ENCODE assay signal across 8 cellular contexts in genomic region chr20:37871751-37872150, GRCh38. TPM values are rescaled to one million over a fixed set of nuclear protein-coding genes. Genes with fewer than 3 reads are reported as not detected.
"Had no signal": no experiment of that assay in that cellular context is flagged by ENCODE, and none has a peak within 500 bp of the region (broad histone marks: within the 10 kb centered on the region; RNA-seq: fewer than 3 reads in every experiment).

No MANE protein-coding gene starts in this region.

- H3K4me1 Mint-ChIP-seq: IgD-negative memory B cell had no signal

- H3K9me3 ChIP-seq: HAP-1 had no signal

- H3K4me3 Mint-ChIP-seq: GM23338, HFFc6, IgD-negative memory B cell had no signal

- H3K4me3 ChIP-seq: GM23338, HAP-1 had no signal

- H3K4me2 ChIP-seq: GM23338 had no signal

- DNase-seq: HFFc6, KBM-7 had no signal

- H3K9me3 Mint-ChIP-seq: GM23338, HFFc6, IgD-negative memory B cell had no signal

- H3K27ac ChIP-seq: HL-60 had no signal

- H3K27me3 Mint-ChIP-seq: IgD-negative memory B cell had no signal

- ATAC-seq: GM23338, HCT116, HepG2 had no signal

- H2AFZ ChIP-seq: GM23338 had no signal

- H3K27ac Mint-ChIP-seq: GM23338, HFFc6, IgD-negative memory B cell had no signal

RNA-seq across cellular contexts. Expression of gene VSTM2L, which starts 31.2 kb away (rescaled TPM):
- total RNA-seq: HepG2 had no signal
- polyA plus RNA-seq: HepG2, IgD-negative memory B cell had no signal
